Comparison of ENCODE assay signal across 2 cellular contexts in the genomic region with DNA sequence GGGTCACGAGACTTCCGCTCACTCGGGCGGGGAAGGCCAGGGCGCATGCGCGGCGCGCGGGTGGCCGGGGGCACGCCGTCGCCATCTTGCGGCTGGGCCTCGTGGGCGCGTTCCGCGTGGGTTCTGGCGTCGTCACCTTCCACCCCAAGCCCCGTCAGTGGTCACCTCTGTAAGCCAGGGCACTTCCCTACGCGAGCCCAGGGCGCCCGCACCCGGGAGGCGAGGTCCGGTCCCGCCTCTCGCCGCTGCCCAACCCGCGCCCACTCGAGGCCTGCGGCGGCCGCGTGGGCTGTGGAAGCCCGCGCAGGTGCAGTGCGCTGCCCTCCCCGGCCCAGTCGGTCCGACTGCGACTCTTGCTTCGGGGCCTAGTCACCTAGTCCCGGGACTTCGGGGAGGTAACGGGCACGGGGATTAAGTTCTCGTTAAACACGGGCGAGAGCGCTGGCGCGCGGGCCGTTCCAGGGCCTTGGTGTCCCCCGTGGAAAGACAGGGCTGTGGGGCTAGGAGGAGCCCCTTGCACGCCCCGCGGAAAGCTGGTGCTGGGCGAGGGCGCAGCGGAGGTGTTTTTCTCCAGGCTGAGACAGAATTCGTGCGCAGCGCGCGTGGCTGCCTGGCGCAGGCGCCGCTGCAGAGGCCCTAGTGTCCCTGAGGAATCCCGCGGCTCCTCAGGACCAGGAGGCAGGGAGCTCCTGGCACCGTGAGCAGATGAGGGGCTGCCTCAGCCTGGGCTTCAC.
TF ChIP-seq lines count a peak whose summit lies in the region.

No MANE protein-coding gene starts in this region.

TF ChIP-seq in HEK293T, 16 proteins besides CTCF, POLR2A, EP300 and RAD21:
- TF ChIP-seq FOXM1 (IDR thresholded peaks at IDR 0.05; ENCODE audit: borderline replicate concordance) (no peak), CTBP1 (IDR thresholded peaks at IDR 0.05; ENCODE audit: borderline replicate concordance) (no peak), LEF1 (IDR thresholded peaks at IDR 0.05; ENCODE audit: borderline replicate concordance) (peak; percentile 96), SUZ12 (IDR thresholded peaks at IDR 0.05) (no peak), HDGF (IDR thresholded peaks at IDR 0.05; ENCODE audit: borderline replicate concordance) (no peak), ARNT (IDR thresholded peaks at IDR 0.05) (no peak; the same call in 1 of the 2 replicates), TARDBP (IDR thresholded peaks at IDR 0.05) (peak; percentile 99), L3MBTL2 (conservative IDR thresholded peaks at IDR 0.05) (peak; percentile 91), FOXK2 (IDR thresholded peaks at IDR 0.05) (no peak), NFRKB (IDR thresholded peaks at IDR 0.05) (no peak; the same call in 1 of the 2 replicates), FOXA1 (IDR thresholded peaks at IDR 0.05) (no peak), BHLHE40 (IDR thresholded peaks at IDR 0.05; ENCODE audit: borderline replicate concordance) (no peak), ELF4 (IDR thresholded peaks at IDR 0.05) (peak; percentile 92), ZNF384 (IDR thresholded peaks at IDR 0.05) (no peak), SP1 (IDR thresholded peaks at IDR 0.05) (no peak)
- TF ChIP-seq, protein P1, sequence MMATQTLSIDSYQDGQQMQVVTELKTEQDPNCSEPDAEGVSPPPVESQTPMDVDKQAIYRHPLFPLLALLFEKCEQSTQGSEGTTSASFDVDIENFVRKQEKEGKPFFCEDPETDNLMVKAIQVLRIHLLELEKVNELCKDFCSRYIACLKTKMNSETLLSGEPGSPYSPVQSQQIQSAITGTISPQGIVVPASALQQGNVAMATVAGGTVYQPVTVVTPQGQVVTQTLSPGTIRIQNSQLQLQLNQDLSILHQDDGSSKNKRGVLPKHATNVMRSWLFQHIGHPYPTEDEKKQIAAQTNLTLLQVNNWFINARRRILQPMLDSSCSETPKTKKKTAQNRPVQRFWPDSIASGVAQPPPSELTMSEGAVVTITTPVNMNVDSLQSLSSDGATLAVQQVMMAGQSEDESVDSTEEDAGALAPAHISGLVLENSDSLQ (IDR thresholded peaks at IDR 0.05) = peak; percentile 84

TF ChIP-seq in GM12878, 131 proteins besides CTCF, POLR2A, EP300 and RAD21 (continues in another document):
- TF ChIP-seq TCF3 (IDR thresholded peaks at IDR 0.05; ENCODE audit: borderline replicate concordance, insufficient read depth, low read depth, low read length) (peak; percentile 70; the same call in 1 of the 2 replicates), MYC (IDR thresholded peaks at IDR 0.05; ENCODE audit: insufficient read depth, insufficient read length, insufficient replicate concordance, low read length, severe bottlenecking) (peak; percentile 99), TCF7 (IDR thresholded peaks at IDR 0.05; ENCODE audit: borderline replicate concordance) (no peak), CHD1 (IDR thresholded peaks at IDR 0.05; ENCODE audit: low read depth, low read length) (no peak), ESRRA (IDR thresholded peaks at IDR 0.05; ENCODE audit: low read length) (no peak), SREBF1 (IDR thresholded peaks at IDR 0.05; ENCODE audit: low read length) (no peak), POU2F2 (IDR thresholded peaks at IDR 0.05; ENCODE audit: borderline replicate concordance, low read depth, low read length) (peak; percentile 26; the same call in 1 of the 3 replicates), EED (IDR thresholded peaks at IDR 0.05; ENCODE audit: low read depth) (peak; percentile 59; the same call in 1 of the 2 replicates), CREM (IDR thresholded peaks at IDR 0.05; ENCODE audit: low read depth) (peak; percentile 5; the same call in 1 of the 2 replicates), GATAD2B (conservative IDR thresholded peaks at IDR 0.05; ENCODE audit: low read depth) (peak; percentile 100), CEBPB (IDR thresholded peaks at IDR 0.05; ENCODE audit: borderline replicate concordance in 1 of 2, low read depth in 2 of 2, low read length in 2 of 2) (peak in 1 of 2 experiments; percentile 28; a peak in 1 of 4 replicates), JUNB (IDR thresholded peaks at IDR 0.05) (no peak), EGR1 (IDR thresholded peaks at IDR 0.05; ENCODE audit: borderline replicate concordance in 1 of 2, low read depth in 2 of 2, low read length in 2 of 2) (no peak; a peak in 1 of 3 replicates), YY1 (IDR thresholded peaks at IDR 0.05; ENCODE audit: low read depth, low read length) (peak; percentile 97), KLF5 (IDR thresholded peaks at IDR 0.05; ENCODE audit: partially characterized antibody) (peak; percentile 72), POLR2AphosphoS2 (IDR thresholded peaks at IDR 0.05; ENCODE audit: low read depth, low read length) (peak; percentile 53; the same call in 1 of the 2 replicates), STAT1 (conservative IDR thresholded peaks at IDR 0.05) (0 out of 2 replicates have a peak, but pooled peaks have one; percentile 48), ZNF24 (IDR thresholded peaks at IDR 0.05) (peak; percentile 52; the same call in 1 of the 2 replicates), RUNX3 (IDR thresholded peaks at IDR 0.05; ENCODE audit: low read length) (peak; percentile 75), TAF1 (IDR thresholded peaks at IDR 0.05; ENCODE audit: borderline replicate concordance, low read depth, low read length) (peak; percentile 80; the same call in 1 of the 2 replicates), POLR2AphosphoS5 (IDR thresholded peaks at IDR 0.05; ENCODE audit: low read length) (peak; percentile 56; the same call in 1 of the 2 replicates)
- TF ChIP-seq, protein P2, sequence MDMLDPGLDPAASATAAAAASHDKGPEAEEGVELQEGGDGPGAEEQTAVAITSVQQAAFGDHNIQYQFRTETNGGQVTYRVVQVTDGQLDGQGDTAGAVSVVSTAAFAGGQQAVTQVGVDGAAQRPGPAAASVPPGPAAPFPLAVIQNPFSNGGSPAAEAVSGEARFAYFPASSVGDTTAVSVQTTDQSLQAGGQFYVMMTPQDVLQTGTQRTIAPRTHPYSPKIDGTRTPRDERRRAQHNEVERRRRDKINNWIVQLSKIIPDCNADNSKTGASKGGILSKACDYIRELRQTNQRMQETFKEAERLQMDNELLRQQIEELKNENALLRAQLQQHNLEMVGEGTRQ (IDR thresholded peaks at IDR 0.05; ENCODE audit: borderline replicate concordance, low read depth, low read length) = peak; percentile 36; the same call in 1 of the 2 replicates
- TF ChIP-seq, protein P3, sequence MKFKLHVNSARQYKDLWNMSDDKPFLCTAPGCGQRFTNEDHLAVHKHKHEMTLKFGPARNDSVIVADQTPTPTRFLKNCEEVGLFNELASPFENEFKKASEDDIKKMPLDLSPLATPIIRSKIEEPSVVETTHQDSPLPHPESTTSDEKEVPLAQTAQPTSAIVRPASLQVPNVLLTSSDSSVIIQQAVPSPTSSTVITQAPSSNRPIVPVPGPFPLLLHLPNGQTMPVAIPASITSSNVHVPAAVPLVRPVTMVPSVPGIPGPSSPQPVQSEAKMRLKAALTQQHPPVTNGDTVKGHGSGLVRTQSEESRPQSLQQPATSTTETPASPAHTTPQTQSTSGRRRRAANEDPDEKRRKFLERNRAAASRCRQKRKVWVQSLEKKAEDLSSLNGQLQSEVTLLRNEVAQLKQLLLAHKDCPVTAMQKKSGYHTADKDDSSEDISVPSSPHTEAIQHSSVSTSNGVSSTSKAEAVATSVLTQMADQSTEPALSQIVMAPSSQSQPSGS (IDR thresholded peaks at IDR 0.05; ENCODE audit: low read length) = no peak
- TF ChIP-seq, protein P4, sequence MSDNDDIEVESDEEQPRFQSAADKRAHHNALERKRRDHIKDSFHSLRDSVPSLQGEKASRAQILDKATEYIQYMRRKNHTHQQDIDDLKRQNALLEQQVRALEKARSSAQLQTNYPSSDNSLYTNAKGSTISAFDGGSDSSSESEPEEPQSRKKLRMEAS (IDR thresholded peaks at IDR 0.05; ENCODE audit: low read depth, low read length) = peak; percentile 91
- TF ChIP-seq, protein P5, sequence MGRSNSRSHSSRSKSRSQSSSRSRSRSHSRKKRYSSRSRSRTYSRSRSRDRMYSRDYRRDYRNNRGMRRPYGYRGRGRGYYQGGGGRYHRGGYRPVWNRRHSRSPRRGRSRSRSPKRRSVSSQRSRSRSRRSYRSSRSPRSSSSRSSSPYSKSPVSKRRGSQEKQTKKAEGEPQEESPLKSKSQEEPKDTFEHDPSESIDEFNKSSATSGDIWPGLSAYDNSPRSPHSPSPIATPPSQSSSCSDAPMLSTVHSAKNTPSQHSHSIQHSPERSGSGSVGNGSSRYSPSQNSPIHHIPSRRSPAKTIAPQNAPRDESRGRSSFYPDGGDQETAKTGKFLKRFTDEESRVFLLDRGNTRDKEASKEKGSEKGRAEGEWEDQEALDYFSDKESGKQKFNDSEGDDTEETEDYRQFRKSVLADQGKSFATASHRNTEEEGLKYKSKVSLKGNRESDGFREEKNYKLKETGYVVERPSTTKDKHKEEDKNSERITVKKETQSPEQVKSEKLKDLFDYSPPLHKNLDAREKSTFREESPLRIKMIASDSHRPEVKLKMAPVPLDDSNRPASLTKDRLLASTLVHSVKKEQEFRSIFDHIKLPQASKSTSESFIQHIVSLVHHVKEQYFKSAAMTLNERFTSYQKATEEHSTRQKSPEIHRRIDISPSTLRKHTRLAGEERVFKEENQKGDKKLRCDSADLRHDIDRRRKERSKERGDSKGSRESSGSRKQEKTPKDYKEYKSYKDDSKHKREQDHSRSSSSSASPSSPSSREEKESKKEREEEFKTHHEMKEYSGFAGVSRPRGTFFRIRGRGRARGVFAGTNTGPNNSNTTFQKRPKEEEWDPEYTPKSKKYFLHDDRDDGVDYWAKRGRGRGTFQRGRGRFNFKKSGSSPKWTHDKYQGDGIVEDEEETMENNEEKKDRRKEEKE (IDR thresholded peaks at IDR 0.05) = 0 out of 2 replicates have a peak, but pooled peaks have one; percentile 68
- TF ChIP-seq, protein P6, sequence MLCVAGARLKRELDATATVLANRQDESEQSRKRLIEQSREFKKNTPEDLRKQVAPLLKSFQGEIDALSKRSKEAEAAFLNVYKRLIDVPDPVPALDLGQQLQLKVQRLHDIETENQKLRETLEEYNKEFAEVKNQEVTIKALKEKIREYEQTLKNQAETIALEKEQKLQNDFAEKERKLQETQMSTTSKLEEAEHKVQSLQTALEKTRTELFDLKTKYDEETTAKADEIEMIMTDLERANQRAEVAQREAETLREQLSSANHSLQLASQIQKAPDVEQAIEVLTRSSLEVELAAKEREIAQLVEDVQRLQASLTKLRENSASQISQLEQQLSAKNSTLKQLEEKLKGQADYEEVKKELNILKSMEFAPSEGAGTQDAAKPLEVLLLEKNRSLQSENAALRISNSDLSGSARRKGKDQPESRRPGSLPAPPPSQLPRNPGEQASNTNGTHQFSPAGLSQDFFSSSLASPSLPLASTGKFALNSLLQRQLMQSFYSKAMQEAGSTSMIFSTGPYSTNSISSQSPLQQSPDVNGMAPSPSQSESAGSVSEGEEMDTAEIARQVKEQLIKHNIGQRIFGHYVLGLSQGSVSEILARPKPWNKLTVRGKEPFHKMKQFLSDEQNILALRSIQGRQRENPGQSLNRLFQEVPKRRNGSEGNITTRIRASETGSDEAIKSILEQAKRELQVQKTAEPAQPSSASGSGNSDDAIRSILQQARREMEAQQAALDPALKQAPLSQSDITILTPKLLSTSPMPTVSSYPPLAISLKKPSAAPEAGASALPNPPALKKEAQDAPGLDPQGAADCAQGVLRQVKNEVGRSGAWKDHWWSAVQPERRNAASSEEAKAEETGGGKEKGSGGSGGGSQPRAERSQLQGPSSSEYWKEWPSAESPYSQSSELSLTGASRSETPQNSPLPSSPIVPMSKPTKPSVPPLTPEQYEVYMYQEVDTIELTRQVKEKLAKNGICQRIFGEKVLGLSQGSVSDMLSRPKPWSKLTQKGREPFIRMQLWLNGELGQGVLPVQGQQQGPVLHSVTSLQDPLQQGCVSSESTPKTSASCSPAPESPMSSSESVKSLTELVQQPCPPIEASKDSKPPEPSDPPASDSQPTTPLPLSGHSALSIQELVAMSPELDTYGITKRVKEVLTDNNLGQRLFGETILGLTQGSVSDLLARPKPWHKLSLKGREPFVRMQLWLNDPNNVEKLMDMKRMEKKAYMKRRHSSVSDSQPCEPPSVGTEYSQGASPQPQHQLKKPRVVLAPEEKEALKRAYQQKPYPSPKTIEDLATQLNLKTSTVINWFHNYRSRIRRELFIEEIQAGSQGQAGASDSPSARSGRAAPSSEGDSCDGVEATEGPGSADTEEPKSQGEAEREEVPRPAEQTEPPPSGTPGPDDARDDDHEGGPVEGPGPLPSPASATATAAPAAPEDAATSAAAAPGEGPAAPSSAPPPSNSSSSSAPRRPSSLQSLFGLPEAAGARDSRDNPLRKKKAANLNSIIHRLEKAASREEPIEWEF (IDR thresholded peaks at IDR 0.05; ENCODE audit: insufficient replicate concordance, low read depth, low read length) = no peak
- TF ChIP-seq, protein P7, sequence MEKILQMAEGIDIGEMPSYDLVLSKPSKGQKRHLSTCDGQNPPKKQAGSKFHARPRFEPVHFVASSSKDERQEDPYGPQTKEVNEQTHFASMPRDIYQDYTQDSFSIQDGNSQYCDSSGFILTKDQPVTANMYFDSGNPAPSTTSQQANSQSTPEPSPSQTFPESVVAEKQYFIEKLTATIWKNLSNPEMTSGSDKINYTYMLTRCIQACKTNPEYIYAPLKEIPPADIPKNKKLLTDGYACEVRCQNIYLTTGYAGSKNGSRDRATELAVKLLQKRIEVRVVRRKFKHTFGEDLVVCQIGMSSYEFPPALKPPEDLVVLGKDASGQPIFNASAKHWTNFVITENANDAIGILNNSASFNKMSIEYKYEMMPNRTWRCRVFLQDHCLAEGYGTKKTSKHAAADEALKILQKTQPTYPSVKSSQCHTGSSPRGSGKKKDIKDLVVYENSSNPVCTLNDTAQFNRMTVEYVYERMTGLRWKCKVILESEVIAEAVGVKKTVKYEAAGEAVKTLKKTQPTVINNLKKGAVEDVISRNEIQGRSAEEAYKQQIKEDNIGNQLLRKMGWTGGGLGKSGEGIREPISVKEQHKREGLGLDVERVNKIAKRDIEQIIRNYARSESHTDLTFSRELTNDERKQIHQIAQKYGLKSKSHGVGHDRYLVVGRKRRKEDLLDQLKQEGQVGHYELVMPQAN (conservative IDR thresholded peaks at IDR 0.05) = peak; percentile 91
- TF ChIP-seq, protein P1 (IDR thresholded peaks at IDR 0.05) = peak; percentile 78
